19 cellular contexts compared by ENCODE assay signal in the genomic region with DNA sequence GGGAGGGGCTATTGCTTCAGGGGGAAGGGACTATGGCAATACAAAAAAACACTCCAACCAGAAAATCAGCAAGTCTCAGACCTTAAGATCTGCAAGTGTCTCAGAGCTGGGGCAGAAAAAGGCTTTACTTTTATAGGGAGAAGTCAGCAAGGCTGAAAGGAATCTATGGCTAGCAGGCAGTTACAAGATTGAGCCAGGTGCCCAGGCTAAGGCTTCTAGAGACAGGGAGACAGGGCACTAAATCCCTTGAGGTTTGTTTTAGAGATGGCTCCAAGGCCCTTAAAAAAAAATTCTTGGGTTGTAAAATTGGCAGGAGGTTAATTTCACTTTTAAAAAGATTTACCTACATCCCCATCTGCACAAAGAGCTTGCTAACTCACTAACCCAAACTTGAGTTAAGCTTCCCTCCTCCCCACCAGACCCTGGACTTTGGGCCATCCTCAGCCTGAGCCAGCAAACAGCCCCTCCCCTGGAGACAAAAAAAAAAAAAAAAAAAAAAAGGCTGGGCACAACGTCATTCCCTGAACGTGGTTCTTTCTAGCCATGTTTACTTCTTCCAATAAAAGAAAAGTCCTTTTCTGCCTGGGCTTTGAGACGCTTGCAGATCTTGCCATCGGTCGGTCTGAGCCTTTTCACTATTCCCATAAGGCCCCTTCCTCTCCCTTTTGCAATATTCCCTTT. TPM values are rescaled to one million over a fixed set of nuclear protein-coding genes. Genes with fewer than 3 reads are reported as not detected.
DNase-seq lines count a peak whose midpoint lies in the region; ATAC-seq and TF ChIP-seq lines count a peak whose summit lies in the region.
"Had no signal": no experiment of that assay in that cellular context is flagged by ENCODE, and none has a peak within 500 bp of the region (broad histone marks: within the 10 kb centered on the region; RNA-seq: fewer than 3 reads in every experiment).

No MANE protein-coding gene starts in this region.

- H3K36me3 ChIP-seq in SU-DHL-6 (ENCODE audit: low read length) = no peaks in the 10 kb centered on the region
- H3K36me3 ChIP-seq in smooth muscle cell (ENCODE audit: low read depth) = peaks cover 5% of the 10 kb centered on the region
- H3K36me3 ChIP-seq: thyroid gland had no signal

- H2AFZ ChIP-seq in SU-DHL-6 (ENCODE audit: low read depth, low read length, severe bottlenecking) (no peak overlapping the region), smooth muscle cell (ENCODE audit: low read depth) (no peak overlapping the region)

- H3K4me1 ChIP-seq in smooth muscle cell (ENCODE audit: low read depth) = no peaks in the 10 kb centered on the region
- H3K4me1 ChIP-seq: SJCRH30 had no signal

- H3F3A ChIP-seq in SU-DHL-6 (ENCODE audit: insufficient read depth) = no peaks in the 10 kb centered on the region
- H3F3A ChIP-seq in smooth muscle cell (ENCODE audit: low read depth) = no peaks in the 10 kb centered on the region

- H3K4me3 Mint-ChIP-seq in T-helper 2 cell treated with Interferon-gamma antibody and Interleukin-4, amounts not matched to agents 5 μg/mL and 100 μg/mL, for 36 hours = no peak overlapping the region
- H3K4me3 Mint-ChIP-seq in stimulated activated memory B cell treated with anti-CD40 and anti-IgM and Interleukin-4, amounts not matched to agents 10 μg/mL and 1 μg/mL and 100 μg/mL, for 72 hours = no peak overlapping the region
- H3K4me3 Mint-ChIP-seq: activated CD4-positive, alpha-beta T cell treated with anti-CD3 and anti-CD28 coated beads for 36 hours; activated T-cell treated with anti-CD3 and anti-CD28 coated beads, Interleukin-2, amount 50 U/mL, for 24 hours had no signal

- 24% methylated on average over 5 of the region's 5 CpGs for WGBS in smooth muscle cell (ENCODE audit: low lambda C conversion rate)

- ATAC-seq in left colon (peak; percentile 85), HG02840 (IDR thresholded peaks at IDR 0.05; ENCODE audit: low FRiP score, unreplicated experiment) (no peak)
- no peak for ATAC-seq in stimulated activated memory B cell treated with anti-CD40 and anti-IgM and Interleukin-4, amounts not matched to agents 10 μg/mL and 1 μg/mL and 100 μg/mL, for 72 hours
- ATAC-seq: activated CD4-positive, alpha-beta T cell treated with anti-CD3 and anti-CD28 coated beads for 36 hours had no signal

- H3K4me1 Mint-ChIP-seq in T-helper 2 cell treated with Interferon-gamma antibody and Interleukin-4, amounts not matched to agents 5 μg/mL and 100 μg/mL, for 36 hours (ENCODE audit: low read depth) = peaks cover 59% of the 10 kb centered on the region
- peaks cover 72% of the 10 kb centered on the region for H3K4me1 Mint-ChIP-seq in stimulated activated memory B cell treated with anti-CD40 and anti-IgM and Interleukin-4, amounts not matched to agents 10 μg/mL and 1 μg/mL and 100 μg/mL, for 72 hours

- H3K4me2 ChIP-seq in SU-DHL-6 (ENCODE audit: low read depth, low read length, poor library complexity, severe bottlenecking) (no peak overlapping the region), smooth muscle cell (no peak overlapping the region)

- no peaks in the 10 kb centered on the region for H3K79me2 ChIP-seq in SU-DHL-6 (ENCODE audit: insufficient read depth, low read length)
- H3K79me2 ChIP-seq in smooth muscle cell (ENCODE audit: low read depth) = no peaks in the 10 kb centered on the region

- intact Hi-C loops in left colon (cut with DNase I, micrococcal nuclease) = loop anchor here in 1 of 2 donors (10.0 kb wide), 2 partner anchors 113 to 143 kb away; no protein-coding TSS in a partner anchor

- H3K9me2 ChIP-seq in SU-DHL-6 (replicated peaks; ENCODE audit: insufficient read depth, low read length) = no peaks in the 10 kb centered on the region

- peaks cover 90% of the 10 kb centered on the region for H3K36me3 Mint-ChIP-seq in T-helper 2 cell treated with Interferon-gamma antibody and Interleukin-4, amounts not matched to agents 5 μg/mL and 100 μg/mL, for 36 hours (ENCODE audit: low read depth)
- peaks cover 65% of the 10 kb centered on the region for H3K36me3 Mint-ChIP-seq in stimulated activated memory B cell treated with anti-CD40 and anti-IgM and Interleukin-4, amounts not matched to agents 10 μg/mL and 1 μg/mL and 100 μg/mL, for 72 hours

- TF ChIP-seq CTCF in SU-DHL-6 (IDR thresholded peaks at IDR 0.05; ENCODE audit: insufficient read depth, low read length, poor library complexity, severe bottlenecking) (no peak), smooth muscle cell (IDR thresholded peaks at IDR 0.05; ENCODE audit: borderline replicate concordance, insufficient read depth, poor library complexity, severe bottlenecking) (no peak)

- DNase-seq in T-helper 2 cell treated with Interferon-gamma antibody and Interleukin-4, amounts not matched to agents 5 μg/mL and 100 μg/mL, for 36 hours (ENCODE audit: low spot score) = no peak
- DNase-seq in T-helper 2 cell (no peak), left colon (peak in 1 of 2 donors; percentile 48), activated gamma-delta T cell treated with Interleukin-2 at 50 U/mL for 16 hours (no peak), smooth muscle cell (lab: John Stamatoyannopoulos, UW; ENCODE audit: unreplicated experiment) (no peak)
- DNase-seq: 8988T; activated CD4-positive, alpha-beta T cell treated with anti-CD3 and anti-CD28 coated beads for 36 hours; activated T-cell treated with anti-CD3 and anti-CD28 coated beads, Interleukin-2, amount 50 U/mL, for 24 hours; C1 segment of cervical spinal cord; DMS153; GOT3; kidney; NCI-H524 treated with DMSO at 0.1 percent for 48 hours; SJCRH30; thyroid gland had no signal

- peak overlapping the region; percentile 84 for H3K27ac Mint-ChIP-seq in T-helper 2 cell treated with Interferon-gamma antibody and Interleukin-4, amounts not matched to agents 5 μg/mL and 100 μg/mL, for 36 hours
- peak overlapping the region; percentile 81 for H3K27ac Mint-ChIP-seq in stimulated activated memory B cell treated with anti-CD40 and anti-IgM and Interleukin-4, amounts not matched to agents 10 μg/mL and 1 μg/mL and 100 μg/mL, for 72 hours
- H3K27ac Mint-ChIP-seq: activated CD4-positive, alpha-beta T cell treated with anti-CD3 and anti-CD28 coated beads for 36 hours had no signal

- H3K9me3 ChIP-seq in SU-DHL-6 (ENCODE audit: insufficient read depth, low read length) = no peaks in the 10 kb centered on the region
- no peaks in the 10 kb centered on the region for H3K9me3 ChIP-seq in smooth muscle cell (replicated peaks; ENCODE audit: low read depth)
- H3K9me3 ChIP-seq: SJCRH30, thyroid gland had no signal

- H3K27ac ChIP-seq in SU-DHL-6 (ENCODE audit: low read depth, low read length) = peak overlapping the region; percentile 35
- no peak overlapping the region for H3K27ac ChIP-seq in smooth muscle cell (ENCODE audit: low read depth)
- H3K27ac ChIP-seq: SJCRH30, thyroid gland had no signal

- H4K20me1 ChIP-seq in SU-DHL-6 (ENCODE audit: low read depth, low read length) = no peaks in the 10 kb centered on the region
- H4K20me1 ChIP-seq in smooth muscle cell (ENCODE audit: low read depth) = no peaks in the 10 kb centered on the region

- no peaks in the 10 kb centered on the region for H3K9me3 Mint-ChIP-seq in T-helper 2 cell treated with Interferon-gamma antibody and Interleukin-4, amounts not matched to agents 5 μg/mL and 100 μg/mL, for 36 hours
- H3K9me3 Mint-ChIP-seq in stimulated activated memory B cell treated with anti-CD40 and anti-IgM and Interleukin-4, amounts not matched to agents 10 μg/mL and 1 μg/mL and 100 μg/mL, for 72 hours = peaks cover 2% of the 10 kb centered on the region
- H3K9me3 Mint-ChIP-seq: activated T-cell treated with anti-CD3 and anti-CD28 coated beads, Interleukin-2, amount 50 U/mL, for 24 hours had no signal

- H3K27me3 Mint-ChIP-seq in T-helper 2 cell treated with Interferon-gamma antibody and Interleukin-4, amounts not matched to agents 5 μg/mL and 100 μg/mL, for 36 hours (ENCODE audit: low read depth) = no peaks in the 10 kb centered on the region
- H3K27me3 Mint-ChIP-seq in stimulated activated memory B cell treated with anti-CD40 and anti-IgM and Interleukin-4, amounts not matched to agents 10 μg/mL and 1 μg/mL and 100 μg/mL, for 72 hours = no peaks in the 10 kb centered on the region
- H3K27me3 Mint-ChIP-seq: activated CD4-positive, alpha-beta T cell treated with anti-CD3 and anti-CD28 coated beads for 36 hours; activated T-cell treated with anti-CD3 and anti-CD28 coated beads, Interleukin-2, amount 50 U/mL, for 24 hours had no signal

- no peak overlapping the region for H3K4me3 ChIP-seq in SU-DHL-6 (ENCODE audit: insufficient read depth, low read length, poor library complexity, severe bottlenecking)
- H3K4me3 ChIP-seq in smooth muscle cell = no peak overlapping the region
- H3K4me3 ChIP-seq: SJCRH30, thyroid gland had no signal

- H3K9ac ChIP-seq in SU-DHL-6 (ENCODE audit: low read length) = no peak overlapping the region
- H3K9ac ChIP-seq in smooth muscle cell (ENCODE audit: low read depth) = no peak overlapping the region

- H3K27me3 ChIP-seq in SU-DHL-6 (ENCODE audit: low read length) (no peaks in the 10 kb centered on the region), smooth muscle cell (ENCODE audit: low read depth) (no peaks in the 10 kb centered on the region)
- H3K27me3 ChIP-seq: SJCRH30, thyroid gland had no signal

RNA-seq across cellular contexts. Expression of gene NIPAL4, which starts 17.9 kb away (rescaled TPM):
- total RNA-seq in left colon (under 1 TPM in 1 of 2 donors, not detected in 1; 0.84 TPM), smooth muscle cell (3.5 and 6.9 TPM in 2 replicates)
- 0.37 and 2.7 TPM in 2 replicates for polyA plus RNA-seq in smooth muscle cell
- total RNA-seq: kidney, LHCN-M2, SJCRH30 had no signal
